In genomic region chr12:131796411-131796736, GRCh38 we compare ENCODE assay signal across 18 cellular contexts. TPM values are rescaled to one million over a fixed set of nuclear protein-coding genes. Genes with fewer than 3 reads are reported as not detected.
DNase-seq lines count a peak whose midpoint lies in the region; ATAC-seq, FAIRE-seq and TF ChIP-seq lines count a peak whose summit lies in the region.
"Had no signal": no experiment of that assay in that cellular context is flagged by ENCODE, and none has a peak within 500 bp of the region (broad histone marks: within the 10 kb centered on the region; RNA-seq: fewer than 3 reads in every experiment).

No MANE protein-coding gene starts in this region.

- H3K36me3 ChIP-seq in astrocyte (ENCODE audit: insufficient read depth, low read length) = peaks cover 15% of the 10 kb centered on the region

- no peaks in the 10 kb centered on the region for H3K9me3 ChIP-seq in astrocyte (ENCODE audit: insufficient read depth, low read depth, low read length)
- H3K9me3 ChIP-seq: Peyer's patch had no signal

- peaks cover 91% of the 10 kb centered on the region for H3K36me3 Mint-ChIP-seq in activated T-cell treated with anti-CD3 and anti-CD28 coated beads, Interleukin-2, amount 50 U/mL, for 24 hours (ENCODE audit: low read depth)
- H3K36me3 Mint-ChIP-seq in astrocyte (ENCODE audit: low read depth, unreplicated experiment) (peaks cover 14% of the 10 kb centered on the region), memory B cell (peaks cover 24% of the 10 kb centered on the region)
- peaks cover 57% of the 10 kb centered on the region for H3K36me3 Mint-ChIP-seq in stimulated activated memory B cell treated with anti-CD40 and anti-IgM and Interleukin-4, amounts not matched to agents 10 μg/mL and 1 μg/mL and 100 μg/mL, for 72 hours

- TF ChIP-seq CTCF in astrocyte (IDR thresholded peaks at IDR 0.05; ENCODE audit: insufficient read depth, low read depth, low read length) = no peak

- no peak overlapping the region for H3K4me2 ChIP-seq in astrocyte (ENCODE audit: low read length)

- no peaks in the 10 kb centered on the region for H3K27me3 ChIP-seq in astrocyte (ENCODE audit: insufficient read depth, low read length)
- H3K27me3 ChIP-seq: Peyer's patch had no signal

- H4K20me1 ChIP-seq in astrocyte (ENCODE audit: insufficient read depth, low read length) = no peaks in the 10 kb centered on the region

- H3K79me2 ChIP-seq in astrocyte (ENCODE audit: insufficient read depth, low read length) = no peaks in the 10 kb centered on the region

- no peaks in the 10 kb centered on the region for H3K27me3 Mint-ChIP-seq in activated T-cell treated with anti-CD3 and anti-CD28 coated beads, Interleukin-2, amount 50 U/mL, for 24 hours
- H3K27me3 Mint-ChIP-seq in astrocyte (ENCODE audit: low read depth, unreplicated experiment) (no peaks in the 10 kb centered on the region), memory B cell (no peaks in the 10 kb centered on the region)
- no peaks in the 10 kb centered on the region for H3K27me3 Mint-ChIP-seq in stimulated activated memory B cell treated with anti-CD40 and anti-IgM and Interleukin-4, amounts not matched to agents 10 μg/mL and 1 μg/mL and 100 μg/mL, for 72 hours

- no peak overlapping the region for H2AFZ ChIP-seq in astrocyte (ENCODE audit: low read depth, low read length)
- H2AFZ ChIP-seq: GM23248 had no signal

- H3K27ac Mint-ChIP-seq in activated T-cell treated with anti-CD3 and anti-CD28 coated beads, Interleukin-2, amount 50 U/mL, for 24 hours = peak overlapping the region; percentile 68
- peak overlapping the region; percentile 10 for H3K27ac Mint-ChIP-seq in astrocyte (ENCODE audit: unreplicated experiment)
- H3K27ac Mint-ChIP-seq in memory B cell = peak overlapping the region; percentile 46
- H3K27ac Mint-ChIP-seq in stimulated activated memory B cell treated with anti-CD40 and anti-IgM and Interleukin-4, amounts not matched to agents 10 μg/mL and 1 μg/mL and 100 μg/mL, for 72 hours = peak overlapping the region; percentile 70

- H3K4me3 Mint-ChIP-seq in activated T-cell treated with anti-CD3 and anti-CD28 coated beads, Interleukin-2, amount 50 U/mL, for 24 hours = no peak overlapping the region
- H3K4me3 Mint-ChIP-seq in astrocyte (ENCODE audit: unreplicated experiment) (no peak overlapping the region), memory B cell (peak overlapping the region; percentile 38)
- no peak overlapping the region for H3K4me3 Mint-ChIP-seq in stimulated activated memory B cell treated with anti-CD40 and anti-IgM and Interleukin-4, amounts not matched to agents 10 μg/mL and 1 μg/mL and 100 μg/mL, for 72 hours

- no peak for FAIRE-seq in astrocyte (lab: Jason Lieb, UNC)
- FAIRE-seq: GM12892 had no signal

- H3K4me1 ChIP-seq in astrocyte (ENCODE audit: insufficient read depth, low read length) = peaks cover 13% of the 10 kb centered on the region
- H3K4me1 ChIP-seq: Peyer's patch had no signal

- H3K9ac ChIP-seq in astrocyte (ENCODE audit: low read length) = no peak overlapping the region
- H3K9ac ChIP-seq: GM23248 had no signal

- peaks cover 3% of the 10 kb centered on the region for H3K9me3 Mint-ChIP-seq in activated T-cell treated with anti-CD3 and anti-CD28 coated beads, Interleukin-2, amount 50 U/mL, for 24 hours
- H3K9me3 Mint-ChIP-seq in astrocyte (ENCODE audit: unreplicated experiment) = no peaks in the 10 kb centered on the region
- no peaks in the 10 kb centered on the region for H3K9me3 Mint-ChIP-seq in memory B cell
- H3K9me3 Mint-ChIP-seq in stimulated activated memory B cell treated with anti-CD40 and anti-IgM and Interleukin-4, amounts not matched to agents 10 μg/mL and 1 μg/mL and 100 μg/mL, for 72 hours = no peaks in the 10 kb centered on the region

- H3K4me1 Mint-ChIP-seq in activated T-cell treated with anti-CD3 and anti-CD28 coated beads, Interleukin-2, amount 50 U/mL, for 24 hours (ENCODE audit: low read depth) = no peaks in the 10 kb centered on the region
- H3K4me1 Mint-ChIP-seq in astrocyte (ENCODE audit: low read depth, unreplicated experiment) = peaks cover 14% of the 10 kb centered on the region
- H3K4me1 Mint-ChIP-seq in memory B cell = peaks cover 15% of the 10 kb centered on the region
- H3K4me1 Mint-ChIP-seq in stimulated activated memory B cell treated with anti-CD40 and anti-IgM and Interleukin-4, amounts not matched to agents 10 μg/mL and 1 μg/mL and 100 μg/mL, for 72 hours = peaks cover 17% of the 10 kb centered on the region

- ATAC-seq in memory B cell (ENCODE audit: low read depth) = no peak
- ATAC-seq in stimulated activated memory B cell treated with anti-CD40 and anti-IgM and Interleukin-4, amounts not matched to agents 10 μg/mL and 1 μg/mL and 100 μg/mL, for 72 hours = no peak
- ATAC-seq: Right ventricle myocardium inferior had no signal

- H3K4me3 ChIP-seq in astrocyte (ENCODE audit: insufficient read depth, low read depth, low read length) = no peak overlapping the region
- H3K4me3 ChIP-seq: GM23248, Peyer's patch had no signal

- TF ChIP-seq POLR2A in erythroblast (IDR thresholded peaks at IDR 0.05; ENCODE audit: low read length) = no peak

- no peak for DNase-seq in activated T-cell treated with anti-CD3 and anti-CD28 coated beads, Interleukin-2, amount 50 U/mL, for 24 hours
- DNase-seq in activated T-cell treated with anti-CD3 and anti-CD28 coated beads for 4 hours (no peak), astrocyte (ENCODE audit: low read depth) (no peak), memory B cell (ENCODE audit: low spot score in 2 of 2) (no peak), erythroblast (lab: John Stamatoyannopoulos, UW) (no peak), NCI-H1694 treated with DMSO at 0.1 percent for 48 hours (lab: John Stamatoyannopoulos, UW) (no peak), NCI-H2081 (lab: John Stamatoyannopoulos, UW) (no peak)
- DNase-seq: 8988T, GF-D8, GM23248, NCI-H1048, NCI-H2227 treated with DMSO at 0.1 percent for 48 hours, NCI-H524 treated with DMSO at 0.1 percent for 48 hours, Peyer's patch had no signal

- H3K27ac ChIP-seq in astrocyte (ENCODE audit: low read depth, low read length) = no peak overlapping the region
- H3K27ac ChIP-seq: C4-2B, GM23248, Peyer's patch had no signal

RNA-seq across cellular contexts. Expression of gene MMP17, which starts 31.8 kb away (rescaled TPM):
- total RNA-seq in astrocyte = 5.6 and 8.4 TPM in 2 replicates

Comparison
In these comparisons a context has a peak if more than half of its experiments do, and no peak if none do; other contexts are left out.
1. H3K27ac Mint-ChIP-seq: peak in every context shown above with its lines; median percentile 70 in stimulated activated memory B cell treated with anti-CD40 and anti-IgM and Interleukin-4, amounts not matched to agents 10 μg/mL and 1 μg/mL and 100 μg/mL, for 72 hours; 68 in activated T-cell treated with anti-CD3 and anti-CD28 coated beads, Interleukin-2, amount 50 U/mL, for 24 hours; 46 in memory B cell; 10 in astrocyte.